ENCODE assay signal across 31 cellular contexts in the genomic region with DNA sequence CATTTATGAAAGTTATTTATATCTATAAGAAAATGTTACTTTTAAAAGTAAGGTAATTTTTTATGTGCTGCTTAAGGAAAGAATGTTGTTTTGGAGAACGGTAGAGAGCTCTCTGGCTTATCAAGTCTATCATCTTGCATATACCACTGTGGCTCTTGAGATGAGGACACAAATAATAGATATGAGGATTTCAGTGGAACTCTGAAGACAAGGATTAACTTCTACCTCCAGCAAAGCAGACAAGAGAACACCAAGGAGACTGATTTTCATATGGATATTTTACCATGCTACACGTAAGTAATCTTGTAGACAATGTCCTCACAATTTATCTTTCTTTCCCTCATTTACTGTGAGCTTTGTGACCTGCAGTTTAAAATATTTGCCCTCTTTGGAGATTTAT.
"Had no signal": no experiment of that assay in that cellular context is flagged by ENCODE, and none has a peak within 500 bp of the region (broad histone marks: within the 10 kb centered on the region; RNA-seq: fewer than 3 reads in every experiment).

No MANE protein-coding gene starts in this region.

- H3K4me3 ChIP-seq: MG63 had no signal

- H3K27ac ChIP-seq: KMS-11 had no signal

- H3K27me3 ChIP-seq: MG63 had no signal

- DNase-seq: Karpas-422, Kasumi-1, MG63, MM.1S, MV-4-11, NCI-H1048, NCI-H1092, NCI-H1092 treated with DMSO at 0.1 percent for 48 hours, NCI-H1105, NCI-H1105 treated with DMSO at 0.1 percent for 48 hours, NCI-H1417 treated with DMSO at 0.1 percent for 48 hours, NCI-H1436, NCI-H1436 treated with DMSO at 0.1 percent for 48 hours, NCI-H1694, NCI-H1694 treated with DMSO at 0.1 percent for 48 hours, NCI-H187, NCI-H187 treated with DMSO at 0.1 percent for 48 hours, NCI-H2029, NCI-H2029 treated with DMSO at 0.1 percent for 48 hours, NCI-H2081, NCI-H2081 treated with DMSO at 0.1 percent for 48 hours, NCI-H2107, NCI-H2171, NCI-H2171 treated with DMSO at 0.1 percent for 48 hours, NCI-H2227 treated with DMSO at 0.1 percent for 48 hours, NCI-H226, NCI-H345, NCI-H446, NCI-H446 treated with DMSO at 0.1 percent for 48 hours, NCI-H510A had no signal

- H3K9me3 ChIP-seq: MG63 had no signal

- H3K36me3 ChIP-seq: MG63 had no signal
